9 cellular contexts compared by ENCODE assay signal in the genomic region with DNA sequence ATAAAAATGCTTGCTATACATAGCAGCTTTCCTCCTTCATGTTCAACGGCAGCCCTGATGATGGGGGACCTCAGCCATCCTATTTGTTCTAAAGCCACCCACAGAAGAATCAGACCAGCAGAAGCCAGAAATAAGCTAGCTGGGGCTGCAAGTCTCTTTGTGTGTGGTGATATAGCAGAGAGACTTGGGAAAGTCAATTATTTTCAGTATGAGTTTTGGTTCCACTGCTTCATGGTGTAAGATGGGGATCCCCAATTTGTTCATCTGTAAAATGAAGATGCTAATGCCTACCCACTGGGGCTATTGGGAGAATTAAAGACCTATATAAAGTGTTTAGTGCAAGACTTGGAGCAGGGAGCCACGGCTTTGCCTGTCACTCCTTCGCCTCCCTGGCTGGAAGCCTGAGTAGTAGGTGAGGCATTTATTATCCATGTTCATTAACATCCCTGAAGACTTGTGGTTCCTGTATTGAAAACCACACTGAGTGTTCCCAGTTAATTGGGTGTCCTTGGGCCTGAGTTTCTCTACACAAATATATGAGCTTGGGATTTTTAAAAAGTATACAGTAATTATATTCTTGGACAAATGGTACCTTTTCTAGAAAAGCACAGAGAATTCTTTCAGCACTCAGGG.
DNase-seq lines count a peak whose midpoint lies in the region; ATAC-seq and TF ChIP-seq lines count a peak whose summit lies in the region.
"Had no signal": no experiment of that assay in that cellular context is flagged by ENCODE, and none has a peak within 500 bp of the region (broad histone marks: within the 10 kb centered on the region; RNA-seq: fewer than 3 reads in every experiment).

No MANE protein-coding gene starts in this region.

- H3F3A ChIP-seq in smooth muscle cell (ENCODE audit: low read depth) = peaks cover 11% of the 10 kb centered on the region

- no peak overlapping the region for H3K9ac ChIP-seq in smooth muscle cell (ENCODE audit: low read depth)

- H3K36me3 Mint-ChIP-seq in activated CD4-positive, alpha-beta T cell treated with anti-CD3 and anti-CD28 coated beads, Interleukin-2, amount 10 ng/mL, durations not matched to agents 24 days and 14 days (ENCODE audit: low read depth) = peaks cover 17% of the 10 kb centered on the region
- H3K36me3 Mint-ChIP-seq in activated T-cell treated with anti-CD3 and anti-CD28 coated beads, Interleukin-2, amount 50 U/mL, for 72 hours (ENCODE audit: insufficient read depth in 2 of 2) = peaks cover 9 to 14% of the 10 kb centered on the region in 2 donors

- no peaks in the 10 kb centered on the region for H3K27me3 ChIP-seq in smooth muscle cell (ENCODE audit: low read depth)

- H2AFZ ChIP-seq in smooth muscle cell (ENCODE audit: low read depth) = no peak overlapping the region

- H3K79me2 ChIP-seq in smooth muscle cell (ENCODE audit: low read depth) = no peaks in the 10 kb centered on the region

- peak; percentile 29 for ATAC-seq in HG02763 (IDR thresholded peaks at IDR 0.05; ENCODE audit: unreplicated experiment)
- peak; percentile 18 to 26 for ATAC-seq in activated T-cell treated with anti-CD3 and anti-CD28 coated beads, Interleukin-2, amount 50 U/mL, for 72 hours (replicated peaks in 1 of 2)

- H3K36me3 ChIP-seq in smooth muscle cell (ENCODE audit: low read depth) = no peaks in the 10 kb centered on the region

- peak overlapping the region; percentile 32 for H3K4me2 ChIP-seq in smooth muscle cell

- no peaks in the 10 kb centered on the region for H3K27me3 Mint-ChIP-seq in activated CD4-positive, alpha-beta T cell treated with anti-CD3 and anti-CD28 coated beads, Interleukin-2, amount 10 ng/mL, durations not matched to agents 24 days and 14 days
- no peaks in the 10 kb centered on the region for H3K27me3 Mint-ChIP-seq in activated T-cell treated with anti-CD3 and anti-CD28 coated beads, Interleukin-2, amount 50 U/mL, for 72 hours (ENCODE audit: low read depth)

- peaks cover 16% of the 10 kb centered on the region for H3K9me3 Mint-ChIP-seq in activated CD4-positive, alpha-beta T cell treated with anti-CD3 and anti-CD28 coated beads, Interleukin-2, amount 10 ng/mL, durations not matched to agents 24 days and 14 days
- peaks cover 8 to 17% of the 10 kb centered on the region in 2 donors for H3K9me3 Mint-ChIP-seq in activated T-cell treated with anti-CD3 and anti-CD28 coated beads, Interleukin-2, amount 50 U/mL, for 72 hours

- peak; percentile 62 for DNase-seq in activated CD4-positive, alpha-beta T cell treated with anti-CD3 and anti-CD28 coated beads, Interleukin-2, amount 10 ng/mL, durations not matched to agents 24 days and 14 days
- no peak for DNase-seq in activated CD4-positive, alpha-beta T cell treated with anti-CD3 and anti-CD28 coated beads for 1 hour
- DNase-seq in activated T-cell treated with anti-CD3 and anti-CD28 coated beads, Interleukin-2, amount 50 U/mL, for 72 hours = peak; percentile 17 to 23
- DNase-seq in smooth muscle cell (lab: John Stamatoyannopoulos, UW; ENCODE audit: unreplicated experiment) = no peak
- DNase-seq in NCI-H748 treated with DMSO at 0.1 percent for 48 hours (lab: John Stamatoyannopoulos, UW) = no peak
- DNase-seq in NCI-H446 (lab: John Stamatoyannopoulos, UW) = no peak
- DNase-seq in NCI-H1930 (lab: John Stamatoyannopoulos, UW) = no peak
- DNase-seq: cerebellar nuclear complex had no signal

- H3K4me3 Mint-ChIP-seq in activated CD4-positive, alpha-beta T cell treated with anti-CD3 and anti-CD28 coated beads, Interleukin-2, amount 10 ng/mL, durations not matched to agents 24 days and 14 days = peak overlapping the region; percentile 74
- peak overlapping the region; percentile 70 to 87 for H3K4me3 Mint-ChIP-seq in activated T-cell treated with anti-CD3 and anti-CD28 coated beads, Interleukin-2, amount 50 U/mL, for 72 hours

- H3K9me3 ChIP-seq in smooth muscle cell (replicated peaks; ENCODE audit: low read depth) = no peaks in the 10 kb centered on the region

- no peak for TF ChIP-seq CTCF in smooth muscle cell (IDR thresholded peaks at IDR 0.05; ENCODE audit: borderline replicate concordance, insufficient read depth, poor library complexity, severe bottlenecking)

- H3K27ac Mint-ChIP-seq in activated CD4-positive, alpha-beta T cell treated with anti-CD3 and anti-CD28 coated beads, Interleukin-2, amount 10 ng/mL, durations not matched to agents 24 days and 14 days = peak overlapping the region; percentile 99
- peak overlapping the region; percentile 99 for H3K27ac Mint-ChIP-seq in activated T-cell treated with anti-CD3 and anti-CD28 coated beads, Interleukin-2, amount 50 U/mL, for 72 hours

- H3K4me1 ChIP-seq in smooth muscle cell (ENCODE audit: low read depth) = no peaks in the 10 kb centered on the region

- 31% methylated on average over 3 of the region's 3 CpGs for WGBS in smooth muscle cell (ENCODE audit: low lambda C conversion rate)

- intact Hi-C loops in activated CD4-positive, alpha-beta T cell treated with anti-CD3 and anti-CD28 coated beads, Interleukin-2, amount 10 ng/mL, durations not matched to agents 24 days and 14 days (cut with micrococcal nuclease) = loop anchor here (1.0 to 10.0 kb wide), 15 partner anchors 10 to 1688 kb away; partner anchors contain the start of gene MLLT3

- H3K27ac ChIP-seq in smooth muscle cell (ENCODE audit: low read depth) = peak overlapping the region; percentile 81

- no peaks in the 10 kb centered on the region for H4K20me1 ChIP-seq in smooth muscle cell (ENCODE audit: low read depth)

- H3K4me1 Mint-ChIP-seq in activated CD4-positive, alpha-beta T cell treated with anti-CD3 and anti-CD28 coated beads, Interleukin-2, amount 10 ng/mL, durations not matched to agents 24 days and 14 days = peaks cover 59% of the 10 kb centered on the region
- H3K4me1 Mint-ChIP-seq in activated T-cell treated with anti-CD3 and anti-CD28 coated beads, Interleukin-2, amount 50 U/mL, for 72 hours (ENCODE audit: low read depth) = peaks cover 62% of the 10 kb centered on the region

- H3K4me3 ChIP-seq in smooth muscle cell = no peak overlapping the region

Comparison
In these comparisons a context has a peak if more than half of its experiments do, and no peak if none do; other contexts are left out.
1. DNase-seq: peak in activated CD4-positive, alpha-beta T cell treated with anti-CD3 and anti-CD28 coated beads, Interleukin-2, amount 10 ng/mL, durations not matched to agents 24 days and 14 days (single experiment) and activated T-cell treated with anti-CD3 and anti-CD28 coated beads, Interleukin-2, amount 50 U/mL, for 72 hours (2 of 2); none in activated CD4-positive, alpha-beta T cell treated with anti-CD3 and anti-CD28 coated beads for 1 hour (single experiment), smooth muscle cell (single experiment), NCI-H748 treated with DMSO at 0.1 percent for 48 hours (single experiment), NCI-H446 (0 of 2) and NCI-H1930 (0 of 2).